1 cellular context compared by ENCODE assay signal in genomic region chr19:41746593-41747227, GRCh38.
TF ChIP-seq lines count a peak whose summit lies in the region.

No MANE protein-coding gene starts in this region.

TF ChIP-seq in HCT116, 20 proteins besides CTCF, POLR2A, EP300 and RAD21:
- TF ChIP-seq SP1 (IDR thresholded peaks at IDR 0.05; ENCODE audit: low read depth) (no peak), POLR2AphosphoS5 (IDR thresholded peaks at IDR 0.05; ENCODE audit: low read depth, low read length) (no peak)
TF ChIP-seq in HCT116: peak in this region for 0.
